ENCODE assay signal across 1 cellular context in the genomic region with DNA sequence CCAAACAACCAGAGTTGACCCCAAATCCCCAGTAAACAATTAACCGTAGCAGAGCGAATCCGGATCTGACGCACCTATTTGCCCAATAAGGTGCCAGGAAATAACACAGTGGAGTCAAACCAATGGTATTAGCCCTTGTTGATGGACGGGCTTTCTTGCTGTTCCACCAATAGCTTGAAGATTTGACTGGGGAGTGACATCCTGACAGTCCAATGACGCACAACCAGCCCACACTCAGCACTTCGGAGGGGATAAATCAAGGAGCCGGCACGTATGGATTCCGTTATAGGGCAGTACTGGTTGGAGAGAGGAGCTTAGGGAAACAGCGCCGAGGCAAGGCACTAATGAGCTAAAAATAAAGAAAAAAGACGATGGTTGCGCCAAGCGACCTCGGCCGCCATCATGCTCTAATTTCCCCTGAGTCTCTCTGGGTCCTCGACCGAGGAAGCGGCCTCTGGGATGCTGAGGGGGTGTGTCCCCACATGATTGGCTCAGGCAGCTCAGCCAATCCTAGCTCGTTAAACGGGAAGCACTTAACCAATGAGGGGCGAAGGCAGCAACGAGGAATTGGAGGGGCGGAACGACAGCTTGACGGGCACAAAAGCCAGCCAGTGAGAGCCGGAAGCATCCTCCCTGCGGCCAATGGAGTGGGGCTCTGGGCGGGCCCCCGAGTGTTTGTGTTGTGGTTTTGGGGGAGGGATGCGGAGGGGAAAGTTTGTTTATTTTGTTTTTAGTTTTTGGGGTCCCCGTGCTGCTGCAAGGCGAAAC.
A peak's percentile ranks its signal among the peaks of the same experiment; 100 is the strongest.
TF ChIP-seq lines count a peak whose summit lies in the region.

No MANE protein-coding gene starts in this region.

TF ChIP-seq in HEK293, 187 proteins besides CTCF, POLR2A, EP300 and RAD21 (continued from another document and continues in another):
- TF ChIP-seq, protein P1, sequence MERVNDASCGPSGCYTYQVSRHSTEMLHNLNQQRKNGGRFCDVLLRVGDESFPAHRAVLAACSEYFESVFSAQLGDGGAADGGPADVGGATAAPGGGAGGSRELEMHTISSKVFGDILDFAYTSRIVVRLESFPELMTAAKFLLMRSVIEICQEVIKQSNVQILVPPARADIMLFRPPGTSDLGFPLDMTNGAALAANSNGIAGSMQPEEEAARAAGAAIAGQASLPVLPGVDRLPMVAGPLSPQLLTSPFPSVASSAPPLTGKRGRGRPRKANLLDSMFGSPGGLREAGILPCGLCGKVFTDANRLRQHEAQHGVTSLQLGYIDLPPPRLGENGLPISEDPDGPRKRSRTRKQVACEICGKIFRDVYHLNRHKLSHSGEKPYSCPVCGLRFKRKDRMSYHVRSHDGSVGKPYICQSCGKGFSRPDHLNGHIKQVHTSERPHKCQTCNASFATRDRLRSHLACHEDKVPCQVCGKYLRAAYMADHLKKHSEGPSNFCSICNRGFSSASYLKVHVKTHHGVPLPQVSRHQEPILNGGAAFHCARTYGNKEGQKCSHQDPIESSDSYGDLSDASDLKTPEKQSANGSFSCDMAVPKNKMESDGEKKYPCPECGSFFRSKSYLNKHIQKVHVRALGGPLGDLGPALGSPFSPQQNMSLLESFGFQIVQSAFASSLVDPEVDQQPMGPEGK (tag by site-specific recombination; IDR thresholded peaks at IDR 0.05): peak; percentile 89
- peak; percentile 95 for TF ChIP-seq ZNF335 (tag by site-specific recombination; conservative IDR thresholded peaks at IDR 0.05)
- TF ChIP-seq, protein P2, sequence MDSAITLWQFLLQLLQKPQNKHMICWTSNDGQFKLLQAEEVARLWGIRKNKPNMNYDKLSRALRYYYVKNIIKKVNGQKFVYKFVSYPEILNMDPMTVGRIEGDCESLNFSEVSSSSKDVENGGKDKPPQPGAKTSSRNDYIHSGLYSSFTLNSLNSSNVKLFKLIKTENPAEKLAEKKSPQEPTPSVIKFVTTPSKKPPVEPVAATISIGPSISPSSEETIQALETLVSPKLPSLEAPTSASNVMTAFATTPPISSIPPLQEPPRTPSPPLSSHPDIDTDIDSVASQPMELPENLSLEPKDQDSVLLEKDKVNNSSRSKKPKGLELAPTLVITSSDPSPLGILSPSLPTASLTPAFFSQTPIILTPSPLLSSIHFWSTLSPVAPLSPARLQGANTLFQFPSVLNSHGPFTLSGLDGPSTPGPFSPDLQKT (IDR thresholded peaks at IDR 0.05; ENCODE audit: borderline replicate concordance, low read depth, low read length): no peak
- TF ChIP-seq ZNF157 (tag by site-specific recombination; IDR thresholded peaks at IDR 0.05): no peak
- no peak for TF ChIP-seq ZNF654 (tag by site-specific recombination; IDR thresholded peaks at IDR 0.05; ENCODE audit: low read depth)
- TF ChIP-seq ZNF501 (tag by site-specific recombination; IDR thresholded peaks at IDR 0.05): no peak
- TF ChIP-seq YY1 (tag by site-specific recombination; IDR thresholded peaks at IDR 0.05): peak; percentile 75
- TF ChIP-seq ZNF114 (tag by site-specific recombination; IDR thresholded peaks at IDR 0.05): no peak
- peak; percentile 7 for TF ChIP-seq ZNF629 (tag by site-specific recombination; IDR thresholded peaks at IDR 0.05)
- TF ChIP-seq YY2 (tag by site-specific recombination; IDR thresholded peaks at IDR 0.05): peak; percentile 79
- TF ChIP-seq ZBTB17 (tag by site-specific recombination; IDR thresholded peaks at IDR 0.05): peak; percentile 91
- peak; percentile 52; the same call in 1 of the 2 replicates for TF ChIP-seq KLF16 (tag by site-specific recombination; IDR thresholded peaks at IDR 0.05)
- TF ChIP-seq, protein P3, sequence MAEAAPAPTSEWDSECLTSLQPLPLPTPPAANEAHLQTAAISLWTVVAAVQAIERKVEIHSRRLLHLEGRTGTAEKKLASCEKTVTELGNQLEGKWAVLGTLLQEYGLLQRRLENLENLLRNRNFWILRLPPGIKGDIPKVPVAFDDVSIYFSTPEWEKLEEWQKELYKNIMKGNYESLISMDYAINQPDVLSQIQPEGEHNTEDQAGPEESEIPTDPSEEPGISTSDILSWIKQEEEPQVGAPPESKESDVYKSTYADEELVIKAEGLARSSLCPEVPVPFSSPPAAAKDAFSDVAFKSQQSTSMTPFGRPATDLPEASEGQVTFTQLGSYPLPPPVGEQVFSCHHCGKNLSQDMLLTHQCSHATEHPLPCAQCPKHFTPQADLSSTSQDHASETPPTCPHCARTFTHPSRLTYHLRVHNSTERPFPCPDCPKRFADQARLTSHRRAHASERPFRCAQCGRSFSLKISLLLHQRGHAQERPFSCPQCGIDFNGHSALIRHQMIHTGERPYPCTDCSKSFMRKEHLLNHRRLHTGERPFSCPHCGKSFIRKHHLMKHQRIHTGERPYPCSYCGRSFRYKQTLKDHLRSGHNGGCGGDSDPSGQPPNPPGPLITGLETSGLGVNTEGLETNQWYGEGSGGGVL (tag by site-specific recombination; IDR thresholded peaks at IDR 0.05): peak; percentile 92
- peak; percentile 21; the same call in 1 of the 2 replicates for TF ChIP-seq KLF1 (tag by site-specific recombination; IDR thresholded peaks at IDR 0.05)
- no peak for TF ChIP-seq ZNF670 (tag by site-specific recombination; IDR thresholded peaks at IDR 0.05; ENCODE audit: low read depth)
- TF ChIP-seq, protein P4, sequence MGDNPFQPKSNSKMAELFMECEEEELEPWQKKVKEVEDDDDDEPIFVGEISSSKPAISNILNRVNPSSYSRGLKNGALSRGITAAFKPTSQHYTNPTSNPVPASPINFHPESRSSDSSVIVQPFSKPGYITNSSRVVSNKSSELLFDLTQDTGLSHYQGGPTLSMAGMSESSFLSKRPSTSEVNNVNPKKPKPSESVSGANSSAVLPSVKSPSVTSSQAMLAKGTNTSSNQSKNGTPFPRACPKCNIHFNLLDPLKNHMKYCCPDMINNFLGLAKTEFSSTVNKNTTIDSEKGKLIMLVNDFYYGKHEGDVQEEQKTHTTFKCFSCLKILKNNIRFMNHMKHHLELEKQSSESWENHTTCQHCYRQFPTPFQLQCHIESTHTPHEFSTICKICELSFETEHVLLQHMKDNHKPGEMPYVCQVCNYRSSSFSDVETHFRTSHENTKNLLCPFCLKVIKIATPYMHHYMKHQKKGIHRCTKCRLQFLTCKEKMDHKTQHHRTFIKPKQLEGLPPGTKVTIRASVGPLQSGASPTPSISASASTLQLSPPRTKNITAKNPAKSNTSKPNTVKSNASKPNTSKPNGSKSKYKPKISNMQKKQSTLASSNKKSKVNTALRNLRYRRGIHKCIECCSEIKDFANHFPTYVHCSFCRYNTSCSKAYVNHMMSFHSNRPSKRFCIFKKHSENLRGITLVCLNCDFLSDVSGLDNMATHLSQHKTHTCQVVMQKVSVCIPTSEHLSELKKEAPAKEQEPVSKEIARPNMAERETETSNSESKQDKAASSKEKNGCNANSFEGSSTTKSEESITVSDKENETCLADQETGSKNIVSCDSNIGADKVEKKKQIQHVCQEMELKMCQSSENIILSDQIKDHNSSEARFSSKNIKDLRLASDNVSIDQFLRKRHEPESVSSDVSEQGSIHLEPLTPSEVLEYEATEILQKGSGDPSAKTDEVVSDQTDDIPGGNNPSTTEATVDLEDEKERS (tag by site-specific recombination; IDR thresholded peaks at IDR 0.05): no peak
- TF ChIP-seq SP3 (tag by site-specific recombination; IDR thresholded peaks at IDR 0.05): peak; percentile 87
- 0 out of 2 replicates have a peak, but pooled peaks have one; percentile 18 for TF ChIP-seq ZNF561 (tag by site-specific recombination; IDR thresholded peaks at IDR 0.05; ENCODE audit: borderline replicate concordance)
- no peak for TF ChIP-seq BCL11B (tag by site-specific recombination; IDR thresholded peaks at IDR 0.05; ENCODE audit: low read depth)
- no peak for TF ChIP-seq ZNF426 (tag by site-specific recombination; IDR thresholded peaks at IDR 0.05)
- TF ChIP-seq, protein P5, sequence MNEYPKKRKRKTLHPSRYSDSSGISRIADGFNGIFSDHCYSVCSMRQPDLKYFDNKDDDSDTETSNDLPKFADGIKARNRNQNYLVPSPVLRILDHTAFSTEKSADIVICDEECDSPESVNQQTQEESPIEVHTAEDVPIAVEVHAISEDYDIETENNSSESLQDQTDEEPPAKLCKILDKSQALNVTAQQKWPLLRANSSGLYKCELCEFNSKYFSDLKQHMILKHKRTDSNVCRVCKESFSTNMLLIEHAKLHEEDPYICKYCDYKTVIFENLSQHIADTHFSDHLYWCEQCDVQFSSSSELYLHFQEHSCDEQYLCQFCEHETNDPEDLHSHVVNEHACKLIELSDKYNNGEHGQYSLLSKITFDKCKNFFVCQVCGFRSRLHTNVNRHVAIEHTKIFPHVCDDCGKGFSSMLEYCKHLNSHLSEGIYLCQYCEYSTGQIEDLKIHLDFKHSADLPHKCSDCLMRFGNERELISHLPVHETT (tag by site-specific recombination; IDR thresholded peaks at IDR 0.05): peak; percentile 45; the same call in 1 of the 2 replicates
- TF ChIP-seq SP7 (tag by site-specific recombination; IDR thresholded peaks at IDR 0.05): peak; percentile 57; the same call in 1 of the 2 replicates
- no peak for TF ChIP-seq ZNF223 (tag by site-specific recombination; IDR thresholded peaks at IDR 0.05)
- peak; percentile 97 for TF ChIP-seq KLF9 (tag by site-specific recombination; IDR thresholded peaks at IDR 0.05; ENCODE audit: low read depth)
- 0 out of 2 replicates have a peak, but pooled peaks have one; percentile 5 for TF ChIP-seq ZFP69B (tag by site-specific recombination; IDR thresholded peaks at IDR 0.05)
- TF ChIP-seq KLF10 (tag by site-specific recombination; IDR thresholded peaks at IDR 0.05): peak; percentile 97
- TF ChIP-seq, protein P6, sequence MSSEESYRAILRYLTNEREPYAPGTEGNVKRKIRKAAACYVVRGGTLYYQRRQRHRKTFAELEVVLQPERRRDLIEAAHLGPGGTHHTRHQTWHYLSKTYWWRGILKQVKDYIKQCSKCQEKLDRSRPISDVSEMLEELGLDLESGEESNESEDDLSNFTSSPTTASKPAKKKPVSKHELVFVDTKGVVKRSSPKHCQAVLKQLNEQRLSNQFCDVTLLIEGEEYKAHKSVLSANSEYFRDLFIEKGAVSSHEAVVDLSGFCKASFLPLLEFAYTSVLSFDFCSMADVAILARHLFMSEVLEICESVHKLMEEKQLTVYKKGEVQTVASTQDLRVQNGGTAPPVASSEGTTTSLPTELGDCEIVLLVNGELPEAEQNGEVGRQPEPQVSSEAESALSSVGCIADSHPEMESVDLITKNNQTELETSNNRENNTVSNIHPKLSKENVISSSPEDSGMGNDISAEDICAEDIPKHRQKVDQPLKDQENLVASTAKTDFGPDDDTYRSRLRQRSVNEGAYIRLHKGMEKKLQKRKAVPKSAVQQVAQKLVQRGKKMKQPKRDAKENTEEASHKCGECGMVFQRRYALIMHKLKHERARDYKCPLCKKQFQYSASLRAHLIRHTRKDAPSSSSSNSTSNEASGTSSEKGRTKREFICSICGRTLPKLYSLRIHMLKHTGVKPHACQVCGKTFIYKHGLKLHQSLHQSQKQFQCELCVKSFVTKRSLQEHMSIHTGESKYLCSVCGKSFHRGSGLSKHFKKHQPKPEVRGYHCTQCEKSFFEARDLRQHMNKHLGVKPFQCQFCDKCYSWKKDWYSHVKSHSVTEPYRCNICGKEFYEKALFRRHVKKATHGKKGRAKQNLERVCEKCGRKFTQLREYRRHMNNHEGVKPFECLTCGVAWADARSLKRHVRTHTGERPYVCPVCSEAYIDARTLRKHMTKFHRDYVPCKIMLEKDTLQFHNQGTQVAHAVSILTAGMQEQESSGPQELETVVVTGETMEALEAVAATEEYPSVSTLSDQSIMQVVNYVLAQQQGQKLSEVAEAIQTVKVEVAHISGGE (tag by site-specific recombination; conservative IDR thresholded peaks at IDR 0.05; ENCODE audit: low read depth): no peak
- TF ChIP-seq, protein P7, sequence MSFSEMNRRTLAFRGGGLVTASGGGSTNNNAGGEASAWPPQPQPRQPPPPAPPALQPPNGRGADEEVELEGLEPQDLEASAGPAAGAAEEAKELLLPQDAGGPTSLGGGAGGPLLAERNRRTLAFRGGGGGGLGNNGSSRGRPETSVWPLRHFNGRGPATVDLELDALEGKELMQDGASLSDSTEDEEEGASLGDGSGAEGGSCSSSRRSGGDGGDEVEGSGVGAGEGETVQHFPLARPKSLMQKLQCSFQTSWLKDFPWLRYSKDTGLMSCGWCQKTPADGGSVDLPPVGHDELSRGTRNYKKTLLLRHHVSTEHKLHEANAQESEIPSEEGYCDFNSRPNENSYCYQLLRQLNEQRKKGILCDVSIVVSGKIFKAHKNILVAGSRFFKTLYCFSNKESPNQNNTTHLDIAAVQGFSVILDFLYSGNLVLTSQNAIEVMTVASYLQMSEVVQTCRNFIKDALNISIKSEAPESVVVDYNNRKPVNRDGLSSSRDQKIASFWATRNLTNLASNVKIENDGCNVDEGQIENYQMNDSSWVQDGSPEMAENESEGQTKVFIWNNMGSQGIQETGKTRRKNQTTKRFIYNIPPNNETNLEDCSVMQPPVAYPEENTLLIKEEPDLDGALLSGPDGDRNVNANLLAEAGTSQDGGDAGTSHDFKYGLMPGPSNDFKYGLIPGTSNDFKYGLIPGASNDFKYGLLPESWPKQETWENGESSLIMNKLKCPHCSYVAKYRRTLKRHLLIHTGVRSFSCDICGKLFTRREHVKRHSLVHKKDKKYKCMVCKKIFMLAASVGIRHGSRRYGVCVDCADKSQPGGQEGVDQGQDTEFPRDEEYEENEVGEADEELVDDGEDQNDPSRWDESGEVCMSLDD (tag by site-specific recombination; IDR thresholded peaks at IDR 0.05): peak; percentile 93; the same call in 1 of the 2 replicates
- TF ChIP-seq ZNF600 (tag by site-specific recombination; IDR thresholded peaks at IDR 0.05): no peak
- TF ChIP-seq ZNF324 (tag by site-specific recombination; IDR thresholded peaks at IDR 0.05): peak; percentile 50; the same call in 1 of the 2 replicates
- TF ChIP-seq, protein P8, sequence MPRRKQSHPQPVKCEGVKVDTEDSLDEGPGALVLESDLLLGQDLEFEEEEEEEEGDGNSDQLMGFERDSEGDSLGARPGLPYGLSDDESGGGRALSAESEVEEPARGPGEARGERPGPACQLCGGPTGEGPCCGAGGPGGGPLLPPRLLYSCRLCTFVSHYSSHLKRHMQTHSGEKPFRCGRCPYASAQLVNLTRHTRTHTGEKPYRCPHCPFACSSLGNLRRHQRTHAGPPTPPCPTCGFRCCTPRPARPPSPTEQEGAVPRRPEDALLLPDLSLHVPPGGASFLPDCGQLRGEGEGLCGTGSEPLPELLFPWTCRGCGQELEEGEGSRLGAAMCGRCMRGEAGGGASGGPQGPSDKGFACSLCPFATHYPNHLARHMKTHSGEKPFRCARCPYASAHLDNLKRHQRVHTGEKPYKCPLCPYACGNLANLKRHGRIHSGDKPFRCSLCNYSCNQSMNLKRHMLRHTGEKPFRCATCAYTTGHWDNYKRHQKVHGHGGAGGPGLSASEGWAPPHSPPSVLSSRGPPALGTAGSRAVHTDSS (tag by site-specific recombination; IDR thresholded peaks at IDR 0.05): no peak
- TF ChIP-seq, protein P9, sequence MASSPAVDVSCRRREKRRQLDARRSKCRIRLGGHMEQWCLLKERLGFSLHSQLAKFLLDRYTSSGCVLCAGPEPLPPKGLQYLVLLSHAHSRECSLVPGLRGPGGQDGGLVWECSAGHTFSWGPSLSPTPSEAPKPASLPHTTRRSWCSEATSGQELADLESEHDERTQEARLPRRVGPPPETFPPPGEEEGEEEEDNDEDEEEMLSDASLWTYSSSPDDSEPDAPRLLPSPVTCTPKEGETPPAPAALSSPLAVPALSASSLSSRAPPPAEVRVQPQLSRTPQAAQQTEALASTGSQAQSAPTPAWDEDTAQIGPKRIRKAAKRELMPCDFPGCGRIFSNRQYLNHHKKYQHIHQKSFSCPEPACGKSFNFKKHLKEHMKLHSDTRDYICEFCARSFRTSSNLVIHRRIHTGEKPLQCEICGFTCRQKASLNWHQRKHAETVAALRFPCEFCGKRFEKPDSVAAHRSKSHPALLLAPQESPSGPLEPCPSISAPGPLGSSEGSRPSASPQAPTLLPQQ (tag by site-specific recombination; IDR thresholded peaks at IDR 0.05): peak; percentile 43; the same call in 1 of the 2 replicates
- peak; percentile 59; the same call in 1 of the 2 replicates for TF ChIP-seq ZFHX2 (tag by site-specific recombination; conservative IDR thresholded peaks at IDR 0.05)
- no peak for TF ChIP-seq ZNF175 (tag by site-specific recombination; IDR thresholded peaks at IDR 0.05)
- no peak for TF ChIP-seq ZNF211 (tag by site-specific recombination; IDR thresholded peaks at IDR 0.05; ENCODE audit: low read depth)
- TF ChIP-seq ZNF169 (tag by site-specific recombination; IDR thresholded peaks at IDR 0.05): no peak
